1 cellular context compared by ENCODE assay signal in the genomic region with DNA sequence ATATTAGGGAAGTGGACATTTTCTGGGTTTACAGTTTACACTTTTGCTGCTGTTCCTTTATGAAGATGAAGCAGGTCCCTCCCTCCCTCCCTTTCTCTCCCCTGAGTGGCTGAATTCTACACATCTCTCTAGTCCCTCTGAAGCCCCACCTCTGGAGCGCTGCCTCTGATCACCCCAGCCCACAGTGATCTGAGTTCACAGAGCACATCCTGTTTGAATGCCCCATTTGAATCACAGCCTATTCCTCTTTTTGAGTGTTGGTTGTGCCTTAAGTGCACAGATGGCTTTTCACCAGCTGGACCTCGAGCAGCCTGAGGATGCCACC.
TF ChIP-seq lines count a peak whose summit lies in the region.

No MANE protein-coding gene starts in this region.

TF ChIP-seq in HepG2, 621 proteins besides CTCF, POLR2A, EP300 and RAD21 (continued from another document and continues in another):
- TF ChIP-seq, protein P1, sequence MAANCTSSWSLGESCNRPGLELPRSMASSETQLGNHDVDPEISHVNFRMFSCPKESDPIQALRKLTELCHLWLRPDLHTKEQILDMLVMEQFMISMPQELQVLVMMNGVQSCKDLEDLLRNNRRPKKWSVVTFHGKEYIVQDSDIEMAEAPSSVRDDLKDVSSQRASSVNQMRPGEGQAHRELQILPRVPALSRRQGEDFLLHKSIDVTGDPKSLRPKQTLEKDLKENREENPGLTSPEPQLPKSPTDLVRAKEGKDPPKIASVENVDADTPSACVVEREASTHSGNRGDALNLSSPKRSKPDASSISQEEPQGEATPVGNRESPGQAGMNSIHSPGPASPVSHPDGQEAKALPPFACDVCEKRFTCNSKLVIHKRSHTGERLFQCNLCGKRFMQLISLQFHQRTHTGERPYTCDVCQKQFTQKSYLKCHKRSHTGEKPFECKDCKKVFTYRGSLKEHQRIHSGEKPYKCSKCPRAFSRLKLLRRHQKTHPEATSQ (CRISPR knock-in tag; IDR thresholded peaks at IDR 0.05; ENCODE audit: borderline replicate concordance) = no peak
- TF ChIP-seq ZNF773 (CRISPR knock-in tag; IDR thresholded peaks at IDR 0.05; ENCODE audit: borderline replicate concordance) (no peak), ZNF768 (CRISPR knock-in tag; IDR thresholded peaks at IDR 0.05) (no peak), ZNF496 (CRISPR knock-in tag; IDR thresholded peaks at IDR 0.05; ENCODE audit: insufficient replicate concordance) (no peak), ETV6 (CRISPR knock-in tag; conservative IDR thresholded peaks at IDR 0.05) (no peak), RAD51 (IDR thresholded peaks at IDR 0.05; ENCODE audit: borderline replicate concordance) (no peak), REST (IDR thresholded peaks at IDR 0.05; ENCODE audit: borderline replicate concordance in 1 of 2, low read depth in 1 of 2, low read length in 2 of 2) (peak in 1 of 2 experiments; percentile 9; a peak in 1 of 4 replicates), UBTF (CRISPR knock-in tag; IDR thresholded peaks at IDR 0.05) (no peak), ZNF567 (CRISPR knock-in tag; IDR thresholded peaks at IDR 0.05; ENCODE audit: borderline replicate concordance) (no peak), ZFP41 (CRISPR knock-in tag; IDR thresholded peaks at IDR 0.05; ENCODE audit: borderline replicate concordance) (no peak), GTF3A (CRISPR knock-in tag; conservative IDR thresholded peaks at IDR 0.05) (no peak), CREB3 (CRISPR knock-in tag; IDR thresholded peaks at IDR 0.05) (no peak), SRSF4 (IDR thresholded peaks at IDR 0.05; ENCODE audit: low read depth, low read length, poor library complexity, severe bottlenecking) (no peak), SIN3A (IDR thresholded peaks at IDR 0.05; ENCODE audit: borderline replicate concordance, low read depth, low read length) (0 out of 2 replicates have a peak, but pooled peaks have one; percentile 54), KLF12 (CRISPR knock-in tag; IDR thresholded peaks at IDR 0.05; ENCODE audit: borderline replicate concordance) (no peak), ZFAT (CRISPR knock-in tag; conservative IDR thresholded peaks at IDR 0.05) (no peak), HNRNPL (IDR thresholded peaks at IDR 0.05; ENCODE audit: low read depth, low read length) (0 out of 2 replicates have a peak, but pooled peaks have one; percentile 35), ZNF776 (CRISPR knock-in tag; IDR thresholded peaks at IDR 0.05) (no peak), ZNF710 (CRISPR knock-in tag; IDR thresholded peaks at IDR 0.05; ENCODE audit: borderline replicate concordance) (no peak), SRSF9 (IDR thresholded peaks at IDR 0.05; ENCODE audit: borderline replicate concordance, insufficient read depth, low read depth, low read length, poor library complexity, severe bottlenecking) (no peak), MIXL1 (CRISPR knock-in tag; IDR thresholded peaks at IDR 0.05) (0 out of 2 replicates have a peak, but pooled peaks have one; percentile 12), CREB1 (IDR thresholded peaks at IDR 0.05) (no peak), CREB1 (CRISPR knock-in tag; IDR thresholded peaks at IDR 0.05) (no peak), ZKSCAN1 (IDR thresholded peaks at IDR 0.05; ENCODE audit: low read length) (no peak)
- TF ChIP-seq, protein P2, sequence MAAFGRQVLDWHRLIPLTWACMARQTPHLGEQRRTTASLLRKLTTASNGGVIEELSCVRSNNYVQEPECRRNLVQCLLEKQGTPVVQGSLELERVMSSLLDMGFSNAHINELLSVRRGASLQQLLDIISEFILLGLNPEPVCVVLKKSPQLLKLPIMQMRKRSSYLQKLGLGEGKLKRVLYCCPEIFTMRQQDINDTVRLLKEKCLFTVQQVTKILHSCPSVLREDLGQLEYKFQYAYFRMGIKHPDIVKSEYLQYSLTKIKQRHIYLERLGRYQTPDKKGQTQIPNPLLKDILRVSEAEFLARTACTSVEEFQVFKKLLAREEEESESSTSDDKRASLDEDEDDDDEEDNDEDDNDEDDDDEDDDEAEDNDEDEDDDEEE (CRISPR knock-in tag; IDR thresholded peaks at IDR 0.05) = no peak
- TF ChIP-seq, protein P3, sequence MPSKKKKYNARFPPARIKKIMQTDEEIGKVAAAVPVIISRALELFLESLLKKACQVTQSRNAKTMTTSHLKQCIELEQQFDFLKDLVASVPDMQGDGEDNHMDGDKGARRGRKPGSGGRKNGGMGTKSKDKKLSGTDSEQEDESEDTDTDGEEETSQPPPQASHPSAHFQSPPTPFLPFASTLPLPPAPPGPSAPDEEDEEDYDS (CRISPR knock-in tag; IDR thresholded peaks at IDR 0.05) = peak; percentile 85
- TF ChIP-seq, protein P4, sequence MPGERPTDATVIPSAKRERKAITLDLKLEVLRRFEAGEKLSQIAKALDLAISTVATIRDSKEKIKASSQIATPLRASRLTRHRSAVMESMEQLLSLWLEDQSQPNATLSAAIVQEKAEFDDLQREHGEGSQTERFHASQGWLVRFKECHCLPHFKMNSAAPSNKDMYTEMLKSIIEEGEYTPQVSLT (CRISPR knock-in tag; IDR thresholded peaks at IDR 0.05; ENCODE audit: borderline replicate concordance, low read depth) = no peak
- TF ChIP-seq, protein P5, sequence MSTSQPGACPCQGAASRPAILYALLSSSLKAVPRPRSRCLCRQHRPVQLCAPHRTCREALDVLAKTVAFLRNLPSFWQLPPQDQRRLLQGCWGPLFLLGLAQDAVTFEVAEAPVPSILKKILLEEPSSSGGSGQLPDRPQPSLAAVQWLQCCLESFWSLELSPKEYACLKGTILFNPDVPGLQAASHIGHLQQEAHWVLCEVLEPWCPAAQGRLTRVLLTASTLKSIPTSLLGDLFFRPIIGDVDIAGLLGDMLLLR (CRISPR knock-in tag; IDR thresholded peaks at IDR 0.05) = no peak
- TF ChIP-seq, protein P6, sequence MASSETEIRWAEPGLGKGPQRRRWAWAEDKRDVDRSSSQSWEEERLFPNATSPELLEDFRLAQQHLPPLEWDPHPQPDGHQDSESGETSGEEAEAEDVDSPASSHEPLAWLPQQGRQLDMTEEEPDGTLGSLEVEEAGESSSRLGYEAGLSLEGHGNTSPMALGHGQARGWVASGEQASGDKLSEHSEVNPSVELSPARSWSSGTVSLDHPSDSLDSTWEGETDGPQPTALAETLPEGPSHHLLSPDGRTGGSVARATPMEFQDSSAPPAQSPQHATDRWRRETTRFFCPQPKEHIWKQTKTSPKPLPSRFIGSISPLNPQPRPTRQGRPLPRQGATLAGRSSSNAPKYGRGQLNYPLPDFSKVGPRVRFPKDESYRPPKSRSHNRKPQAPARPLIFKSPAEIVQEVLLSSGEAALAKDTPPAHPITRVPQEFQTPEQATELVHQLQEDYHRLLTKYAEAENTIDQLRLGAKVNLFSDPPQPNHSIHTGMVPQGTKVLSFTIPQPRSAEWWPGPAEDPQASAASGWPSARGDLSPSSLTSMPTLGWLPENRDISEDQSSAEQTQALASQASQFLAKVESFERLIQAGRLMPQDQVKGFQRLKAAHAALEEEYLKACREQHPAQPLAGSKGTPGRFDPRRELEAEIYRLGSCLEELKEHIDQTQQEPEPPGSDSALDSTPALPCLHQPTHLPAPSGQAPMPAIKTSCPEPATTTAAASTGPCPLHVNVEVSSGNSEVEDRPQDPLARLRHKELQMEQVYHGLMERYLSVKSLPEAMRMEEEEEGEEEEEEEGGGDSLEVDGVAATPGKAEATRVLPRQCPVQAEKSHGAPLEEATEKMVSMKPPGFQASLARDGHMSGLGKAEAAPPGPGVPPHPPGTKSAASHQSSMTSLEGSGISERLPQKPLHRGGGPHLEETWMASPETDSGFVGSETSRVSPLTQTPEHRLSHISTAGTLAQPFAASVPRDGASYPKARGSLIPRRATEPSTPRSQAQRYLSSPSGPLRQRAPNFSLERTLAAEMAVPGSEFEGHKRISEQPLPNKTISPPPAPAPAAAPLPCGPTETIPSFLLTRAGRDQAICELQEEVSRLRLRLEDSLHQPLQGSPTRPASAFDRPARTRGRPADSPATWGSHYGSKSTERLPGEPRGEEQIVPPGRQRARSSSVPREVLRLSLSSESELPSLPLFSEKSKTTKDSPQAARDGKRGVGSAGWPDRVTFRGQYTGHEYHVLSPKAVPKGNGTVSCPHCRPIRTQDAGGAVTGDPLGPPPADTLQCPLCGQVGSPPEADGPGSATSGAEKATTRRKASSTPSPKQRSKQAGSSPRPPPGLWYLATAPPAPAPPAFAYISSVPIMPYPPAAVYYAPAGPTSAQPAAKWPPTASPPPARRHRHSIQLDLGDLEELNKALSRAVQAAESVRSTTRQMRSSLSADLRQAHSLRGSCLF (CRISPR knock-in tag; IDR thresholded peaks at IDR 0.05; ENCODE audit: borderline replicate concordance) = no peak
- TF ChIP-seq, protein P7, sequence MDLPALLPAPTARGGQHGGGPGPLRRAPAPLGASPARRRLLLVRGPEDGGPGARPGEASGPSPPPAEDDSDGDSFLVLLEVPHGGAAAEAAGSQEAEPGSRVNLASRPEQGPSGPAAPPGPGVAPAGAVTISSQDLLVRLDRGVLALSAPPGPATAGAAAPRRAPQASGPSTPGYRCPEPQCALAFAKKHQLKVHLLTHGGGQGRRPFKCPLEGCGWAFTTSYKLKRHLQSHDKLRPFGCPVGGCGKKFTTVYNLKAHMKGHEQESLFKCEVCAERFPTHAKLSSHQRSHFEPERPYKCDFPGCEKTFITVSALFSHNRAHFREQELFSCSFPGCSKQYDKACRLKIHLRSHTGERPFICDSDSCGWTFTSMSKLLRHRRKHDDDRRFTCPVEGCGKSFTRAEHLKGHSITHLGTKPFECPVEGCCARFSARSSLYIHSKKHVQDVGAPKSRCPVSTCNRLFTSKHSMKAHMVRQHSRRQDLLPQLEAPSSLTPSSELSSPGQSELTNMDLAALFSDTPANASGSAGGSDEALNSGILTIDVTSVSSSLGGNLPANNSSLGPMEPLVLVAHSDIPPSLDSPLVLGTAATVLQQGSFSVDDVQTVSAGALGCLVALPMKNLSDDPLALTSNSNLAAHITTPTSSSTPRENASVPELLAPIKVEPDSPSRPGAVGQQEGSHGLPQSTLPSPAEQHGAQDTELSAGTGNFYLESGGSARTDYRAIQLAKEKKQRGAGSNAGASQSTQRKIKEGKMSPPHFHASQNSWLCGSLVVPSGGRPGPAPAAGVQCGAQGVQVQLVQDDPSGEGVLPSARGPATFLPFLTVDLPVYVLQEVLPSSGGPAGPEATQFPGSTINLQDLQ (CRISPR knock-in tag; IDR thresholded peaks at IDR 0.05) = no peak
